ENCODE assay signal across 7 cellular contexts in the genomic region with DNA sequence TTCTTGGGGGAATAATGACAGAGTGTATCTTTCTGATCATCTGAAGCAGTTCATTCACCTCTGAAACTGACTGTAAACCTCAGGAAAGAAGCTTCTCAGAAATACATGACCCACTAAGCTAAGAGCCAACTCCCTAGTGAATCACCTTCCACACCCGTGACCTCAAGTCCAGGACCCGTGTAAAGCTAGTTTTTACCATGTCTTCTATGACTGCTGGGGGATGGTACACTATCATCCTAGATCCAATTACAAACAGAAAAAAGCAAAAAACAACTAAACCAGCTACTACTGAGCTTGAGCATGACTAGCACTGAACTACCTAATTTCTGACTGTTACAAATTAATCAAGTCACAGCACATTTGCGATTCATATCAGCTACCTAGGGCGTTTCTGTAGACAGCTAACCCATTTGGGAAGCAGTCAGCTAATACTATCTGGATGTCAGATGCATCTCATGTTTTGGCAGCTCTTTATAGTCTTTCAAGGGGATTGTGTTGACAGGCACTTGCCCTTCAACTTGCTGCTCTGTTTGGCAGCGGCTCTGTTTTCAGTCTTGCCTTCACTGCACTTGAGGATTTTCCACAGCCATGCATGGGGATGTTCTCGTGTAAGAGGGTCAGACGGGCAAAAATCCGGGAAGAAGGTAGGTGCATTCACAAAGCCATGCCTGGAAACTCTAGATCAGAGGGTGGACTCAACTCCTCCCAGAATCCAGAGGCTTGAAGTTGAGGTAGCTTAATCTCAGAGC.
DNase-seq lines count a peak whose midpoint lies in the region; ATAC-seq and TF ChIP-seq lines count a peak whose summit lies in the region.
"Not testable (repeated sequence)": the region's sequence is repeated elsewhere in the genome, so short reads cannot be mapped to it uniquely, and the experiment has no call there.

No MANE protein-coding gene starts in this region.

- TF ChIP-seq CTCF in DND-41 (IDR thresholded peaks at IDR 0.05; ENCODE audit: borderline replicate concordance, extremely low read depth, low read length, poor library complexity, severe bottlenecking); osteocyte (IDR thresholded peaks at IDR 0.05): not testable (repeated sequence)

- not testable (repeated sequence) for H3K4me2 ChIP-seq in DND-41 (ENCODE audit: insufficient read depth, low read length)

- H3K9me3 ChIP-seq in DND-41 (ENCODE audit: insufficient read depth, low read length, severe bottlenecking); adipocyte (ENCODE audit: control insufficient read depth, low read length): not testable (repeated sequence)

- ATAC-seq in DND-41 (ENCODE audit: insufficient read depth, low read depth) (0 out of 3 replicates have a peak, but pooled peaks have one; percentile 19), left ventricle myocardium superior (peak; percentile 84)

- H3K36me3 Mint-ChIP-seq in activated CD4-positive, alpha-beta T cell treated with anti-CD3 and anti-CD28 coated beads, Interleukin-2, amount 10 ng/mL, durations not matched to agents 7 days and 5 days (ENCODE audit: low read depth); osteocyte (ENCODE audit: unreplicated experiment): not testable (repeated sequence)

- H2AFZ ChIP-seq in DND-41 (ENCODE audit: low read depth, low read length): not testable (repeated sequence)

- H3K4me1 ChIP-seq in DND-41 (ENCODE audit: insufficient read depth, low read length): not testable (repeated sequence)
- peaks cover 14% of the 10 kb centered on the region for H3K4me1 ChIP-seq in adipocyte (ENCODE audit: control insufficient read depth, insufficient read depth, low read length)

- not testable (repeated sequence) for H3K9me3 Mint-ChIP-seq in activated CD4-positive, alpha-beta T cell treated with anti-CD3 and anti-CD28 coated beads, Interleukin-2, amount 10 ng/mL, durations not matched to agents 7 days and 5 days; osteocyte (ENCODE audit: unreplicated experiment)

- H4K20me1 ChIP-seq in DND-41 (ENCODE audit: insufficient read depth, low read length): not testable (repeated sequence)

- H3K4me3 Mint-ChIP-seq in activated CD4-positive, alpha-beta T cell treated with anti-CD3 and anti-CD28 coated beads, Interleukin-2, amount 10 ng/mL, durations not matched to agents 7 days and 5 days: peak overlapping the region; percentile 19
- not testable (repeated sequence) for H3K4me3 Mint-ChIP-seq in osteocyte (ENCODE audit: unreplicated experiment)

- not testable (repeated sequence) for H3K27ac ChIP-seq in DND-41 (ENCODE audit: low read length)

- TF ChIP-seq POLR2A in erythroblast (IDR thresholded peaks at IDR 0.05; ENCODE audit: low read length): not testable (repeated sequence)

- not testable (repeated sequence) for H3K27me3 ChIP-seq in DND-41 (ENCODE audit: insufficient read depth, low read length, poor library complexity); adipocyte (replicated peaks; ENCODE audit: control insufficient read depth, insufficient read depth, low read length)

- DNase-seq in DND-41; activated CD4-positive, alpha-beta T cell treated with anti-CD3 and anti-CD28 coated beads, Interleukin-2, amount 10 ng/mL, durations not matched to agents 7 days and 5 days; left ventricle myocardium superior; osteocyte (ENCODE audit: extremely low spot score, unreplicated experiment): not testable (repeated sequence)
- DNase-seq in NCI-H226: peak; percentile 11
- DNase-seq in adipocyte (ENCODE audit: low read depth): peak; percentile 35
- peak; percentile 66 to 76 for DNase-seq in erythroblast (lab: John Stamatoyannopoulos, UW)

- peak overlapping the region; percentile 91 for H3K27ac Mint-ChIP-seq in activated CD4-positive, alpha-beta T cell treated with anti-CD3 and anti-CD28 coated beads, Interleukin-2, amount 10 ng/mL, durations not matched to agents 7 days and 5 days
- peak overlapping the region; percentile 83 for H3K27ac Mint-ChIP-seq in osteocyte (ENCODE audit: unreplicated experiment)

- not testable (repeated sequence) for H3K27me3 Mint-ChIP-seq in activated CD4-positive, alpha-beta T cell treated with anti-CD3 and anti-CD28 coated beads, Interleukin-2, amount 10 ng/mL, durations not matched to agents 7 days and 5 days; osteocyte (ENCODE audit: unreplicated experiment)

- H3K4me3 ChIP-seq in DND-41 (ENCODE audit: low read depth in 1 of 2, low read length in 2 of 2): not testable (repeated sequence)
- H3K4me3 ChIP-seq in adipocyte (ENCODE audit: low read length): peak overlapping the region; percentile 47

- H3K36me3 ChIP-seq in DND-41 (ENCODE audit: insufficient read depth, low read length); adipocyte (ENCODE audit: control insufficient read depth, insufficient read depth, low read length, severe bottlenecking): not testable (repeated sequence)

- not testable (repeated sequence) for H3K79me2 ChIP-seq in DND-41 (ENCODE audit: insufficient read depth, low read length)

- not testable (repeated sequence) for H3K9ac ChIP-seq in DND-41 (ENCODE audit: low read depth, low read length); adipocyte (ENCODE audit: low read length)

- CTCF ChIA-PET in activated CD4-positive, alpha-beta T cell treated with anti-CD3 and anti-CD28 coated beads, Interleukin-2, amount 10 ng/mL, durations not matched to agents 7 days and 5 days (lab: Charles Lee): not testable (repeated sequence)

- H3K4me1 Mint-ChIP-seq in activated CD4-positive, alpha-beta T cell treated with anti-CD3 and anti-CD28 coated beads, Interleukin-2, amount 10 ng/mL, durations not matched to agents 7 days and 5 days: peaks cover 42% of the 10 kb centered on the region
- H3K4me1 Mint-ChIP-seq in osteocyte (ENCODE audit: unreplicated experiment): peaks cover 26% of the 10 kb centered on the region

- POLR2A ChIA-PET in activated CD4-positive, alpha-beta T cell treated with anti-CD3 and anti-CD28 coated beads, Interleukin-2, amount 10 ng/mL, durations not matched to agents 7 days and 5 days (lab: Charles Lee): not testable (repeated sequence)

- intact Hi-C loops in left ventricle myocardium superior (cut with micrococcal nuclease): not testable (repeated sequence)
